12 cellular contexts compared by ENCODE assay signal in the genomic region with DNA sequence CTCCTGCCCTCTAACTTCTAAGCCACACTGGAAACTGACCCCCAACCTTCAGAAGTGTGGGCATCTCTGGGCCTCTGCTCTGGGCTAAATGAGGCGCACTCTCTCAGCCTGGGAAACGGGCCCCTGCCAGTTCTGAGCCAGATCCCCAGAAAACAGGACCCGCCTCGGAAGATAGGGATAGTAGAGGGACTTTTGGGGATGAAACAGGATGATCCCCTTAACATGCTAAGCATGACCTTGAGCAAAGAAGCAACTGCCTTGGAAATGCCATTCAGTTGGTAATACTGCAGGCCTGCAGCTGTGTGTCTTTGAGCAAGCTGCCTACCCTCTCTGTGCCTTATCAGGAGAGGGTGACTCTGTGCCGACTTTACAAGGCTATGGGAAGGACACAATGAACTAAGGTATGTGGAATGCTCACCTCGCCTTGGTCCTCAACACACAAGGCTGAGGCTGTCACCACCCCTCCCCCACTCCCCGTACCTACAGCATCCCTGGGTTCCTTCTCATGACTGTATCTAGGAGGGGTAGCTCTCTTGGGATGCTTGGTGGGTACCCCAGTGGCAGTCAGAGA. TPM values are rescaled to one million over a fixed set of nuclear protein-coding genes. Genes with fewer than 3 reads are reported as not detected.
DNase-seq lines count a peak whose midpoint lies in the region; ATAC-seq and TF ChIP-seq lines count a peak whose summit lies in the region.
"Had no signal": no experiment of that assay in that cellular context is flagged by ENCODE, and none has a peak within 500 bp of the region (broad histone marks: within the 10 kb centered on the region; RNA-seq: fewer than 3 reads in every experiment).

No MANE protein-coding gene starts in this region.

- intact Hi-C loops in Panc1 (cut with micrococcal nuclease; ENCODE audit: unreplicated experiment), result no loop called here

- no peak overlapping the region for H4K91ac ChIP-seq in neuronal stem cell (ENCODE audit: low read depth, low read length, poor library complexity)

- H2AK5ac ChIP-seq in neuronal stem cell (ENCODE audit: low read depth, low read length), result peak overlapping the region; percentile 54

- H3K27ac ChIP-seq in ACC112 (ENCODE audit: low read depth, low read length), result peak overlapping the region; percentile 80
- peak overlapping the region; percentile 90 for H3K27ac ChIP-seq in Panc1 (ENCODE audit: low read length)
- peak overlapping the region; percentile 47 for H3K27ac ChIP-seq in neuronal stem cell (replicated peaks; ENCODE audit: low read length)
- H3K27ac ChIP-seq: SK-N-MC had no signal

- peaks cover 31% of the 10 kb centered on the region for H3K79me1 ChIP-seq in neuronal stem cell (ENCODE audit: low read depth, low read length)

- peak overlapping the region; percentile 44 for H3K4me2 ChIP-seq in neuronal stem cell (ENCODE audit: insufficient read depth, low read length, poor library complexity, severe bottlenecking)

- POLR2A ChIA-PET in Panc1 (lab: Charles Lee), result no interaction called here

- H3K4ac ChIP-seq in neuronal stem cell (ENCODE audit: low read length), result no peak overlapping the region

- H3K23ac ChIP-seq in neuronal stem cell (ENCODE audit: low read depth, low read length, poor library complexity), result no peak overlapping the region

- CTCF ChIA-PET in Panc1 (lab: Charles Lee), result no interaction called here

- H2AFZ ChIP-seq in ACC112 (ENCODE audit: low read length, unreplicated experiment) (no peak overlapping the region), neuronal stem cell (ENCODE audit: low read length) (no peak overlapping the region)

- no peak overlapping the region for H4K8ac ChIP-seq in neuronal stem cell (ENCODE audit: low read depth, low read length)

- no peak overlapping the region for H2BK120ac ChIP-seq in neuronal stem cell (ENCODE audit: low read depth, low read length)

- WGBS in neuronal stem cell (ENCODE audit: extremely low coverage in 2 of 2, insufficient read length in 2 of 2, insufficient replicate concordance in 1 of 2), 2 donors, result no CpG with 5 or more reads among the region's 7 CpGs

- in situ Hi-C loops in Panc1 (cut with HindIII; ENCODE audit: low pct_unique_long_range_greater_than_20kb, low sequenced_read_pairs), result no loop called here

- no TSS peak for BruUV-seq in Panc1 (replicated peaks; lab: Mats Ljungman, UMichigan)

- peaks cover 48% of the 10 kb centered on the region for H3K4me1 ChIP-seq in ACC112 (ENCODE audit: control insufficient read depth, insufficient read depth, low read length, unreplicated experiment)
- peaks cover 82% of the 10 kb centered on the region for H3K4me1 ChIP-seq in Panc1 (ENCODE audit: control insufficient read depth, insufficient read depth, low read length)
- peaks cover 35 to 54% of the 10 kb centered on the region in 2 donors for H3K4me1 ChIP-seq in neuronal stem cell (ENCODE audit: control insufficient read depth in 2 of 2, insufficient read depth in 1 of 2, low read depth in 1 of 2, low read length in 2 of 2)

- H2BK12ac ChIP-seq in neuronal stem cell (ENCODE audit: low read length), result no peak overlapping the region

- H3K9me3 ChIP-seq in Panc1 (ENCODE audit: control insufficient read depth, insufficient read depth, low read depth, low read length), result no peaks in the 10 kb centered on the region
- H3K9me3 ChIP-seq in neuronal stem cell (replicated peaks in 1 of 2; ENCODE audit: control insufficient read depth in 2 of 2, insufficient read depth in 1 of 2, low read depth in 1 of 2, low read length in 2 of 2), result peaks cover 0 to 3% of the 10 kb centered on the region in 2 donors

- H3K18ac ChIP-seq in neuronal stem cell (ENCODE audit: low read length), result peak overlapping the region; percentile 85

- peaks cover 62% of the 10 kb centered on the region for H3K79me2 ChIP-seq in ACC112 (ENCODE audit: control insufficient read depth, insufficient read depth, low read length, unreplicated experiment)

- ATAC-seq in Panc1 (no peak), HG03095 (IDR thresholded peaks at IDR 0.05; ENCODE audit: unreplicated experiment) (no peak)
- ATAC-seq: GM12878 had no signal

- H3K4me3 ChIP-seq in ACC112 (ENCODE audit: low read depth, low read length) (peak overlapping the region; percentile 11; the same call in 1 of the 2 replicates), Panc1 (ENCODE audit: low read depth in 2 of 2, low read length in 2 of 2) (0 out of 4 replicates have a peak overlapping the region, but pooled peaks of 1 of the 2 experiments have one; percentile 6), epithelial cell of proximal tubule (ENCODE audit: low read depth, low read length) (peak overlapping the region; percentile 0), neuronal stem cell (ENCODE audit: low read length in 2 of 2) (no peak overlapping the region)
- H3K4me3 ChIP-seq: GM12878, SK-N-MC had no signal

- H2BK5ac ChIP-seq in neuronal stem cell (ENCODE audit: low read length), result peak overlapping the region; percentile 2

- H2BK15ac ChIP-seq in neuronal stem cell (ENCODE audit: low read length), result no peak overlapping the region

- H3K14ac ChIP-seq in neuronal stem cell (ENCODE audit: low read length), result no peak overlapping the region

- no peaks in the 10 kb centered on the region for H3K27me3 ChIP-seq in ACC112 (ENCODE audit: insufficient read depth, low read length)
- H3K27me3 ChIP-seq in Panc1 (ENCODE audit: control insufficient read depth, insufficient read depth, low read length), result no peaks in the 10 kb centered on the region
- H3K27me3 ChIP-seq in neuronal stem cell (ENCODE audit: control insufficient read depth in 3 of 3, insufficient read depth in 3 of 3, low read depth in 1 of 3, low read length in 3 of 3), result no peaks in the 10 kb centered on the region

- no peaks in the 10 kb centered on the region for H3K36me3 ChIP-seq in ACC112 (ENCODE audit: insufficient read depth, low read length)
- no peaks in the 10 kb centered on the region for H3K36me3 ChIP-seq in Panc1 (ENCODE audit: control insufficient read depth, insufficient read depth, low read length)
- no peaks in the 10 kb centered on the region for H3K36me3 ChIP-seq in neuronal stem cell (replicated peaks in 1 of 2; ENCODE audit: control insufficient read depth in 2 of 2, insufficient read depth in 2 of 2, low read length in 2 of 2)

- no peak for TF ChIP-seq CTCF in Panc1 (IDR thresholded peaks at IDR 0.05)
- no peak for TF ChIP-seq CTCF in epithelial cell of proximal tubule (conservative IDR thresholded peaks at IDR 0.05; ENCODE audit: low read depth, low read length)

- DNase-seq in Panc1 (ENCODE audit: low read depth, low spot score), result no peak
- DNase-seq in epithelial cell of proximal tubule (ENCODE audit: low read depth), result no peak
- no peak for DNase-seq in neuronal stem cell (ENCODE audit: low spot score)
- DNase-seq in superior temporal gyrus (ENCODE audit: extremely low spot score), result no peak
- DNase-seq in activated gamma-delta T cell (lab: John Stamatoyannopoulos, UW), result no peak
- DNase-seq in activated CD4-positive, alpha-beta T cell treated with anti-CD3 and anti-CD28 coated beads, Interleukin-2, amount 50 U/mL, for 4 hours, result no peak
- DNase-seq: activated CD8-positive, alpha-beta memory T cell treated with anti-CD3 and anti-CD28 coated beads, Interleukin-2, amount 50 U/mL, for 48 hours; stimulated activated CD4-positive, alpha-beta T cell treated with anti-CD3 and anti-CD28 coated beads, Interleukin-4, amount 100 ng/mL, for 24 hours had no signal

- no peak overlapping the region for H3K9ac ChIP-seq in neuronal stem cell (ENCODE audit: low read depth, low read length, poor library complexity)

RNA-seq across cellular contexts. Expression of a gene that starts 54.0 kb away (rescaled TPM):
- total RNA-seq in Panc1 (2021; ENCODE audit: unreplicated experiment) (461 TPM), epithelial cell of proximal tubule (43.8 and 50.4 TPM in 2 replicates)
- polyA plus RNA-seq in Panc1 (2012; ENCODE audit: insufficient read length), result 441 TPM
- polyA plus RNA-seq in neuronal stem cell (2013, experiment 1 of 2), result 80.7 TPM
- 80.2 TPM for polyA plus RNA-seq in neuronal stem cell (2013, experiment 2 of 2)

Comparison
In these comparisons a context has a peak if more than half of its experiments do, and no peak if none do; other contexts are left out.
1. H3K4me3 ChIP-seq: peak in ACC112 (single experiment) and epithelial cell of proximal tubule (single experiment); none in neuronal stem cell (0 of 2).
2. Peak in every context shown above with its lines, with median percentiles within 50 percentile points of each other: H3K27ac ChIP-seq.